ENCODE assay signal across 12 cellular contexts in genomic region chrX:49209434-49210251, GRCh38. TPM values are rescaled to one million over a fixed set of nuclear protein-coding genes. Genes with fewer than 3 reads are reported as not detected.
DNase-seq lines count a peak whose midpoint lies in the region; ATAC-seq and TF ChIP-seq lines count a peak whose summit lies in the region.
"Had no signal": no experiment of that assay in that cellular context is flagged by ENCODE, and none has a peak within 500 bp of the region (broad histone marks: within the 10 kb centered on the region; RNA-seq: fewer than 3 reads in every experiment).

No MANE protein-coding gene starts in this region.

- H3K36me3 ChIP-seq in IMR-90 (ENCODE audit: control insufficient read depth, insufficient read depth, low read length) (no peaks in the 10 kb centered on the region), iPS-20b (ENCODE audit: insufficient read depth, low read depth, low read length) (no peaks in the 10 kb centered on the region), Karpas-422 (ENCODE audit: insufficient read depth, low read length) (no peaks in the 10 kb centered on the region)
- H3K36me3 ChIP-seq in effector memory CD4-positive, alpha-beta T cell (ENCODE audit: control insufficient read depth, insufficient read depth, low read length), result no peaks in the 10 kb centered on the region

- dilution Hi-C loops in IMR-90 (cut with HindIII; ENCODE audit: low sequenced_read_pairs, unreplicated experiment), result no loop called here

- H3K4me2 ChIP-seq in IMR-90 (ENCODE audit: low read depth, low read length) (no peak overlapping the region), Karpas-422 (ENCODE audit: low read depth, low read length, poor library complexity, severe bottlenecking) (no peak overlapping the region)

- no peak for ATAC-seq in IMR-90 (ENCODE audit: low read depth)
- peak; percentile 47 for ATAC-seq in activated naive CD8-positive, alpha-beta T cell treated with anti-CD3 and anti-CD28 coated beads, Interleukin-2, amount 10 ng/mL, durations not matched to agents 7 days and 5 days (ENCODE audit: low read depth)
- ATAC-seq: body of pancreas had no signal

- CTCF ChIA-PET in IMR-90 (lab: Yijun Ruan, JAX), result no interaction called here

- H3K9me3 ChIP-seq in IMR-90 (ENCODE audit: control insufficient read depth, insufficient read depth, low read length) (peaks cover 2% of the 10 kb centered on the region; the same call in 1 of the 2 replicates), iPS-20b (ENCODE audit: insufficient read depth, low read depth, low read length) (no peaks in the 10 kb centered on the region), Karpas-422 (ENCODE audit: low read length) (no peaks in the 10 kb centered on the region)
- H3K9me3 ChIP-seq in effector memory CD4-positive, alpha-beta T cell (ENCODE audit: control insufficient read depth, low read length), result no peaks in the 10 kb centered on the region
- H3K9me3 ChIP-seq: body of pancreas had no signal

- H3K79me2 ChIP-seq in Karpas-422 (ENCODE audit: low read length), result no peaks in the 10 kb centered on the region

- H3K9ac ChIP-seq in IMR-90 (ENCODE audit: low read depth, low read length) (no peak overlapping the region), iPS-20b (ENCODE audit: low read depth, low read length) (no peak overlapping the region; the same call in 1 of the 2 replicates), Karpas-422 (ENCODE audit: low read length) (no peak overlapping the region)

- H3K36me3 Mint-ChIP-seq in activated naive CD8-positive, alpha-beta T cell treated with anti-CD3 and anti-CD28 coated beads, Interleukin-2, amount 10 ng/mL, durations not matched to agents 7 days and 5 days, result no peaks in the 10 kb centered on the region
- no peaks in the 10 kb centered on the region for H3K36me3 Mint-ChIP-seq in mesothelial cell of epicardium

- H3K56ac ChIP-seq in IMR-90 (ENCODE audit: extremely low read depth, insufficient read depth, low read length), result no peak overlapping the region

- H4K5ac ChIP-seq in IMR-90 (ENCODE audit: low read depth, low read length), result no peak overlapping the region

- no peak overlapping the region for H3K4me3 Mint-ChIP-seq in activated naive CD8-positive, alpha-beta T cell treated with anti-CD3 and anti-CD28 coated beads, Interleukin-2, amount 10 ng/mL, durations not matched to agents 7 days and 5 days
- no peak overlapping the region for H3K4me3 Mint-ChIP-seq in mesothelial cell of epicardium

- no peaks in the 10 kb centered on the region for H3K79me1 ChIP-seq in IMR-90 (ENCODE audit: low read depth in 1 of 2, low read length in 2 of 2)

- no peak overlapping the region for H3K4ac ChIP-seq in IMR-90 (ENCODE audit: low read depth, low read length)

- H2BK20ac ChIP-seq in IMR-90 (ENCODE audit: low read depth, low read length), result no peak overlapping the region

- H2AFZ ChIP-seq in IMR-90 (replicated peaks; ENCODE audit: low read length, poor library complexity) (peak overlapping the region; percentile 43), Karpas-422 (ENCODE audit: low read length) (no peak overlapping the region)

- no peak overlapping the region for H3K14ac ChIP-seq in IMR-90 (replicated peaks; ENCODE audit: low read depth, low read length)

- H3K27me3 Mint-ChIP-seq in activated naive CD8-positive, alpha-beta T cell treated with anti-CD3 and anti-CD28 coated beads, Interleukin-2, amount 10 ng/mL, durations not matched to agents 7 days and 5 days, result no peaks in the 10 kb centered on the region
- peaks cover 9% of the 10 kb centered on the region for H3K27me3 Mint-ChIP-seq in mesothelial cell of epicardium (ENCODE audit: low read depth)

- no TSS peak for BruUV-seq in IMR-90 (replicated peaks; lab: Mats Ljungman, UMichigan)

- H4K20me1 ChIP-seq in IMR-90 (ENCODE audit: insufficient read depth, low read length) (no peaks in the 10 kb centered on the region), Karpas-422 (ENCODE audit: insufficient read depth, low read depth, low read length) (no peaks in the 10 kb centered on the region)

- H3K4me3 ChIP-seq in IMR-90 (ENCODE audit: insufficient read depth, low read depth, low read length) (no peak overlapping the region), iPS-20b (ENCODE audit: low read length) (peak overlapping the region; percentile 38; the same call in 1 of the 2 replicates), Karpas-422 (ENCODE audit: low read length) (no peak overlapping the region)
- no peak overlapping the region for H3K4me3 ChIP-seq in effector memory CD4-positive, alpha-beta T cell (ENCODE audit: insufficient read depth, low read depth, low read length, poor library complexity, severe bottlenecking)
- H3K4me3 ChIP-seq: body of pancreas had no signal

- no peak for TF ChIP-seq POLR2A in IMR-90 (IDR thresholded peaks at IDR 0.05; ENCODE audit: low read depth, low read length)

- 20% methylated on average over 1 of the region's 28 CpGs; no CpG with 5 or more reads in 1 of the 2 experiments for WGBS in IMR-90 (ENCODE audit: extremely low coverage in 2 of 2, insufficient read length in 1 of 2), 2 experiments

- peak; percentile 16 for DNase-seq in COLO668 (lab: John Stamatoyannopoulos, UW; ENCODE audit: unreplicated experiment)
- no peak for DNase-seq in IMR-90
- DNase-seq in activated naive CD8-positive, alpha-beta T cell treated with anti-CD3 and anti-CD28 coated beads, Interleukin-2, amount 10 ng/mL, durations not matched to agents 7 days and 5 days, result no peak
- no peak for DNase-seq in effector memory CD4-positive, alpha-beta T cell
- no peak for DNase-seq in GM13976 (ENCODE audit: low spot score)
- DNase-seq in mesothelial cell of epicardium (ENCODE audit: low spot score in 2 of 2, unreplicated experiment in 2 of 2), result no peak
- no peak for DNase-seq in Karpas-422
- DNase-seq: activated CD8-positive, alpha-beta memory T cell treated with anti-CD3 and anti-CD28 coated beads, Interleukin-2, amount 50 U/mL, for 48 hours; body of pancreas; stimulated activated CD4-positive, alpha-beta T cell treated with anti-CD3 and anti-CD28 coated beads, Interleukin-2, amount 100 ng/mL, for 24 hours had no signal

- no peak overlapping the region for H4K91ac ChIP-seq in IMR-90 (ENCODE audit: insufficient read depth, low read depth, low read length)

- H3K27ac Mint-ChIP-seq in activated naive CD8-positive, alpha-beta T cell treated with anti-CD3 and anti-CD28 coated beads, Interleukin-2, amount 10 ng/mL, durations not matched to agents 7 days and 5 days, result no peak overlapping the region
- no peak overlapping the region for H3K27ac Mint-ChIP-seq in mesothelial cell of epicardium

- no peak overlapping the region for H2BK15ac ChIP-seq in IMR-90 (ENCODE audit: low read depth, low read length)

- H2BK5ac ChIP-seq in IMR-90 (ENCODE audit: low read depth, low read length, poor library complexity, severe bottlenecking), result no peak overlapping the region

- H3K27ac ChIP-seq in IMR-90 (ENCODE audit: insufficient read depth, low read length) (no peak overlapping the region), iPS-20b (ENCODE audit: low read length) (no peak overlapping the region), Karpas-422 (ENCODE audit: low read length) (no peak overlapping the region)
- H3K27ac ChIP-seq in effector memory CD4-positive, alpha-beta T cell (ENCODE audit: insufficient read depth, low read length, poor library complexity, severe bottlenecking), result no peak overlapping the region
- H3K27ac ChIP-seq: body of pancreas had no signal

- H3K18ac ChIP-seq in IMR-90 (ENCODE audit: low read depth, low read length), result no peak overlapping the region

- H3K9me3 Mint-ChIP-seq in activated naive CD8-positive, alpha-beta T cell treated with anti-CD3 and anti-CD28 coated beads, Interleukin-2, amount 10 ng/mL, durations not matched to agents 7 days and 5 days, result no peaks in the 10 kb centered on the region
- peaks cover 19% of the 10 kb centered on the region for H3K9me3 Mint-ChIP-seq in mesothelial cell of epicardium

- peaks cover 5% of the 10 kb centered on the region for H3K4me1 Mint-ChIP-seq in activated naive CD8-positive, alpha-beta T cell treated with anti-CD3 and anti-CD28 coated beads, Interleukin-2, amount 10 ng/mL, durations not matched to agents 7 days and 5 days
- no peaks in the 10 kb centered on the region for H3K4me1 Mint-ChIP-seq in mesothelial cell of epicardium

- H3K9me1 ChIP-seq in IMR-90 (ENCODE audit: insufficient read depth, low read length), result no peaks in the 10 kb centered on the region

- intact Hi-C loops in IMR-90 (cut with micrococcal nuclease), result no loop called here

- no peaks in the 10 kb centered on the region for H3K9me2 ChIP-seq in Karpas-422 (replicated peaks; ENCODE audit: insufficient read depth, low read length)

- H3K23ac ChIP-seq in IMR-90 (ENCODE audit: low read depth, low read length), result no peak overlapping the region

- in situ Hi-C loops in IMR-90 (cut with MboI; ENCODE audit: low sequenced_read_pairs), result no loop called here
- in situ Hi-C loops in GM13976 (cut with MboI; ENCODE audit: low sequenced_read_pairs, unreplicated experiment), result no loop called here

- H3K27me3 ChIP-seq in IMR-90 (ENCODE audit: control insufficient read depth, insufficient read depth, low read length) (peaks cover 8% of the 10 kb centered on the region), iPS-20b (ENCODE audit: insufficient read depth, low read length) (no peaks in the 10 kb centered on the region), Karpas-422 (ENCODE audit: low read length) (no peaks in the 10 kb centered on the region)
- H3K27me3 ChIP-seq in effector memory CD4-positive, alpha-beta T cell (replicated peaks; ENCODE audit: control insufficient read depth, insufficient read depth, low read length, poor library complexity, severe bottlenecking), result no peaks in the 10 kb centered on the region
- H3K27me3 ChIP-seq: body of pancreas had no signal

- TF ChIP-seq RAD21 in IMR-90 (IDR thresholded peaks at IDR 0.05; ENCODE audit: low read length), result no peak

- POLR2A ChIA-PET in IMR-90 (lab: Charles Lee; ENCODE audit: unreplicated experiment), result no interaction called here
- POLR2A ChIA-PET in activated naive CD8-positive, alpha-beta T cell treated with anti-CD3 and anti-CD28 coated beads, Interleukin-2, amount 10 ng/mL, durations not matched to agents 7 days and 5 days (lab: Charles Lee), result no interaction called here

- no peak overlapping the region for H4K8ac ChIP-seq in IMR-90 (ENCODE audit: low read depth in 2 of 2, low read length in 2 of 2)

- no peak overlapping the region for H2AK5ac ChIP-seq in IMR-90 (ENCODE audit: low read depth, low read length)

- H2BK120ac ChIP-seq in IMR-90 (ENCODE audit: low read depth, low read length), result no peak overlapping the region

- no peak for TF ChIP-seq CTCF in IMR-90 (conservative IDR thresholded peaks at IDR 0.05; ENCODE audit: low read depth, low read length)
- TF ChIP-seq CTCF in GM13976 (IDR thresholded peaks at IDR 0.05; ENCODE audit: borderline replicate concordance, control extremely low read depth, extremely low read depth, insufficient read depth, missing control alignments), result no peak
- TF ChIP-seq CTCF in mesothelial cell of epicardium (IDR thresholded peaks at IDR 0.05; ENCODE audit: unreplicated experiment), result no peak

- peak overlapping the region; percentile 65 for H2AK9ac ChIP-seq in IMR-90 (replicated peaks; ENCODE audit: low read depth, low read length, poor library complexity)

- H3K4me1 ChIP-seq in IMR-90 (ENCODE audit: control insufficient read depth, insufficient read depth, low read length) (no peaks in the 10 kb centered on the region), iPS-20b (ENCODE audit: insufficient read depth, low read length) (no peaks in the 10 kb centered on the region), Karpas-422 (ENCODE audit: low read length) (no peaks in the 10 kb centered on the region)
- H3K4me1 ChIP-seq in effector memory CD4-positive, alpha-beta T cell (ENCODE audit: control insufficient read depth, insufficient read depth, low read length, poor library complexity, severe bottlenecking), result no peaks in the 10 kb centered on the region
- H3K4me1 ChIP-seq: body of pancreas had no signal

RNA-seq across cellular contexts. Expression of gene SYP, which starts 9.7 kb away (rescaled TPM):
- total RNA-seq in IMR-90 (2012; rRNA removed) (under 0.01 TPM in 1 of 2 replicates, not detected in the other), mesothelial cell of epicardium (0.27 to 0.33 TPM (median 0.32 TPM) in 3 replicates)
- polyA plus RNA-seq in IMR-90 (2012; rRNA removed), result 0.05 and 0.06 TPM in 2 replicates
- 0.02 and 0.08 TPM in 2 replicates for polyA plus RNA-seq in IMR-90 (2012; cell fraction: cytosol; rRNA removed)
- 0.09 and 0.16 TPM in 2 replicates for polyA plus RNA-seq in IMR-90 (2012; cell fraction: nucleus; rRNA removed; ENCODE audit: low replicate concordance)
- total RNA-seq in activated naive CD8-positive, alpha-beta T cell treated with anti-CD3 and anti-CD28 coated beads, Interleukin-2, amount 10 ng/mL, durations not matched to agents 7 days and 5 days, result 1 to 10 TPM; 2.6 to 3.6 TPM
- 0.86 and 1.2 TPM in 2 replicates for total RNA-seq in Karpas-422 (2014; rRNA removed; shearing (Covaris generic); ENCODE audit: low replicate concordance)

RNA-seq across cellular contexts. Expression of gene PRICKLE3, which starts 23.5 kb away (rescaled TPM):
- total RNA-seq in IMR-90 (2012; rRNA removed) (3.1 and 3.4 TPM in 2 replicates), mesothelial cell of epicardium (11.9 to 13.5 TPM (median 13.4 TPM) in 3 replicates)
- 6.4 and 6.8 TPM in 2 replicates for polyA plus RNA-seq in IMR-90 (2012; rRNA removed)
- polyA plus RNA-seq in IMR-90 (2012; cell fraction: cytosol; rRNA removed), result 4.0 and 7.7 TPM in 2 replicates
- polyA plus RNA-seq in IMR-90 (2012; cell fraction: nucleus; rRNA removed; ENCODE audit: low replicate concordance), result 21.5 and 50.0 TPM in 2 replicates
- 10 to 100 TPM; 16.1 to 16.7 TPM for total RNA-seq in activated naive CD8-positive, alpha-beta T cell treated with anti-CD3 and anti-CD28 coated beads, Interleukin-2, amount 10 ng/mL, durations not matched to agents 7 days and 5 days
- total RNA-seq in Karpas-422 (2014; rRNA removed; shearing (Covaris generic); ENCODE audit: low replicate concordance), result 4.0 and 15.5 TPM in 2 replicates

RNA-seq across cellular contexts. Expression of gene CACNA1F, which starts 23.5 kb away (rescaled TPM):
- total RNA-seq in IMR-90 (2012; rRNA removed), result not detected in 2 replicates
- not detected in 2 replicates for polyA plus RNA-seq in IMR-90 (2012; rRNA removed)
- polyA plus RNA-seq in IMR-90 (2012; cell fraction: cytosol; rRNA removed), result not detected in 2 replicates
- polyA plus RNA-seq in IMR-90 (2012; cell fraction: nucleus; rRNA removed; ENCODE audit: low replicate concordance), result not detected in 2 replicates
- total RNA-seq in activated naive CD8-positive, alpha-beta T cell treated with anti-CD3 and anti-CD28 coated beads, Interleukin-2, amount 10 ng/mL, durations not matched to agents 7 days and 5 days, result 1 to 10 TPM; 1.7 to 2.2 TPM
- total RNA-seq in mesothelial cell of epicardium, result 0.32 to 0.75 TPM (median 0.47 TPM) in 3 replicates
- total RNA-seq in Karpas-422 (2014; rRNA removed; shearing (Covaris generic); ENCODE audit: low replicate concordance), result not detected in 2 replicates
- total RNA-seq: pulmonary artery endothelial cell had no signal

RNA-seq across cellular contexts. Expression of gene CCDC22, which starts 25.6 kb away (rescaled TPM):
- 5.3 and 6.8 TPM in 2 replicates for total RNA-seq in IMR-90 (2012; rRNA removed)
- 10.4 and 11.3 TPM in 2 replicates for polyA plus RNA-seq in IMR-90 (2012; rRNA removed)
- 5.5 and 9.5 TPM in 2 replicates for polyA plus RNA-seq in IMR-90 (2012; cell fraction: cytosol; rRNA removed)
- 11.5 and 25.1 TPM in 2 replicates for polyA plus RNA-seq in IMR-90 (2012; cell fraction: nucleus; rRNA removed; ENCODE audit: low replicate concordance)
- total RNA-seq in activated naive CD8-positive, alpha-beta T cell treated with anti-CD3 and anti-CD28 coated beads, Interleukin-2, amount 10 ng/mL, durations not matched to agents 7 days and 5 days, result 10 to 100 TPM; 27.8 to 29.6 TPM
- total RNA-seq in mesothelial cell of epicardium, result 15.4 to 17.5 TPM (median 15.7 TPM) in 3 replicates
- 25.9 and 30.0 TPM in 2 replicates for total RNA-seq in Karpas-422 (2014; rRNA removed; shearing (Covaris generic); ENCODE audit: low replicate concordance)

RNA-seq across cellular contexts. Expression of gene PLP2, which starts 37.9 kb away (rescaled TPM):
- 22.6 and 29.2 TPM in 2 replicates for total RNA-seq in IMR-90 (2012; rRNA removed)
- 149 and 156 TPM in 2 replicates for polyA plus RNA-seq in IMR-90 (2012; rRNA removed)
- polyA plus RNA-seq in IMR-90 (2012; cell fraction: cytosol; rRNA removed), result 125 and 134 TPM in 2 replicates
- polyA plus RNA-seq in IMR-90 (2012; cell fraction: nucleus; rRNA removed; ENCODE audit: low replicate concordance), result 31.7 and 42.9 TPM in 2 replicates
- 10 to 100 TPM; 47.5 to 50.4 TPM for total RNA-seq in activated naive CD8-positive, alpha-beta T cell treated with anti-CD3 and anti-CD28 coated beads, Interleukin-2, amount 10 ng/mL, durations not matched to agents 7 days and 5 days
- total RNA-seq in mesothelial cell of epicardium, result 37.5 to 38.1 TPM (median 37.8 TPM) in 3 replicates
- total RNA-seq in Karpas-422 (2014; rRNA removed; shearing (Covaris generic); ENCODE audit: low replicate concordance), result 11.0 and 37.0 TPM in 2 replicates
